Comparison of ENCODE assay signal across 1 cellular context in the genomic region with DNA sequence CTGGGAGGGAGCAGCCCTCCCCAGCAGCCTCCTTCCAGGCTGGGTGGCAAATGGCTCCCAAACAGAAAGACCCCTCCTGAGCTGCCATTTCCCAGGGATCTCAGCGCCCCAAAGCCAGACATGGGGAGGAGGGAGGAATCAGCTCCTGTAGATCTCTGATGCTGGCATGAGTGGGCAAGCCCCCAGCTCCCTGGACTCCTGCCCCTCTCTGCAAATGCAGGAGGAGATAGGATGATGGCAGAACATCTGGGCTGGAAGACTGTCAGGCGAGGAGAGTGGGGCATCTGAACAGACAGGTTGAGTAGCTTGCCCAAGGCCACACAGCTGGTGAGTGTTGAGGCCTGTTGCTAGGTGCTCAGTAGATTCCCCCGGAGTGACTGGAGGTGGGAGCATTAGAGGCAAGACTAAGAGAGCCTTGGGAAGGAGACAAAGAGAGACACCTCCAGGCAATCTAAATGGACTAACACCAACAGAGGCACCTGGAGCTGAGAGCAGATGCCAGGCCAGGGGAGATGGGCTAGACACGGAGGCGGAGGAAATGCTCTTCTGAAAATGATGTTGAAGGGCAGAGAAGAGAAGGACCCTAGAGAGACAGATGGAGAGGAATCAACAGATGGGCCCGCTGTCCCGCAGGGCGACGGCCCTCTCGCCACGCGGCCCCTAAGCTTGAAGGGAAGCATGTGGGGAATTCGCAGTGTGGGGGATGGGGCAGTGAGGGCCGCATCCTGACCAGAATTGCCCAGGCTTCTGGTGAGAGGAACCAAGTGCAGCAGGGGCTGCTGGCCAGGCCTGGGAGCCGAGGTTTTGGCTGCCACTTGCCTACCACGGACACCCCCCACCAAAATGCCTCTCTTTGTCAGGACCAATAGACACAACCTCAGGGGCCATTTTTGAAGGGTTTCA.
TF ChIP-seq lines count a peak whose summit lies in the region.

No MANE protein-coding gene starts in this region.

TF ChIP-seq in H1, 55 proteins besides CTCF, POLR2A, EP300 and RAD21:
- TF ChIP-seq FOSL1 (IDR thresholded peaks at IDR 0.05; ENCODE audit: insufficient read depth, low read depth, low read length): no peak
- TF ChIP-seq TEAD4 (IDR thresholded peaks at IDR 0.05; ENCODE audit: low read depth, low read length): peak; percentile 78
- TF ChIP-seq CHD2 (IDR thresholded peaks at IDR 0.05; ENCODE audit: low read length): no peak
- no peak for TF ChIP-seq SAP30 (IDR thresholded peaks at IDR 0.05; ENCODE audit: insufficient read depth, insufficient replicate concordance, low read length)
- TF ChIP-seq KDM1A (IDR thresholded peaks at IDR 0.05; ENCODE audit: borderline replicate concordance, low read length): 0 out of 2 replicates have a peak, but pooled peaks have one; percentile 18
- peak; percentile 98 for TF ChIP-seq MAX (IDR thresholded peaks at IDR 0.05)
- TF ChIP-seq, protein P1, sequence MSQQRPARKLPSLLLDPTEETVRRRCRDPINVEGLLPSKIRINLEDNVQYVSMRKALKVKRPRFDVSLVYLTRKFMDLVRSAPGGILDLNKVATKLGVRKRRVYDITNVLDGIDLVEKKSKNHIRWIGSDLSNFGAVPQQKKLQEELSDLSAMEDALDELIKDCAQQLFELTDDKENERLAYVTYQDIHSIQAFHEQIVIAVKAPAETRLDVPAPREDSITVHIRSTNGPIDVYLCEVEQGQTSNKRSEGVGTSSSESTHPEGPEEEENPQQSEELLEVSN (IDR thresholded peaks at IDR 0.05): peak; percentile 92
